19 cellular contexts compared by ENCODE assay signal in the genomic region with DNA sequence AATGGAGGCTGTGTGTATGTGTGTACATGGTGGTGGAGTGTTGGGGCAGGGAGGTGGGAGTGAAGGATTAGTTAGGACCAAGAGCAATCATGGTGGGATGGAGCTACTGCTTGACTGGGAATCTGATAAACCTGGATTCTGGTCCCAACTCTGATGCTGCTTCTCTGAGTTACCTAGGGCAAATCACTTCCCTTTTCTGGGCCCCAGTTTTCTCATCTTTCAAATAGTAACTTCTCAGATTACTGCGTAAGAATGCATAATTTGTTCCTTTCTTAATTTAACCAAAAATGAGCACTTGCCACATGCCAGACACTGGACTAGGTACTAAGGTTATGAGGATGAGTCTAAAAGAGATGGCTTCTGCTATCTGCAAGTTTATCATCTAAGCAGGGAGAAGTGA.
"Had no signal": no experiment of that assay in that cellular context is flagged by ENCODE, and none has a peak within 500 bp of the region (broad histone marks: within the 10 kb centered on the region; RNA-seq: fewer than 3 reads in every experiment).

No MANE protein-coding gene starts in this region.

- FAIRE-seq: astrocyte, endothelial cell of umbilical vein, pancreas had no signal

- H3K27ac ChIP-seq: breast epithelium, esophagus muscularis mucosa, gastroesophageal sphincter, heart left ventricle, left ventricle myocardium inferior, pancreas, thyroid gland had no signal

- H3K4me1 ChIP-seq: breast epithelium, pancreas, thyroid gland had no signal

- H3K27me3 ChIP-seq: breast epithelium, esophagus muscularis mucosa, gastroesophageal sphincter, heart left ventricle, pancreas, thyroid gland had no signal

- H3K4me3 ChIP-seq: breast epithelium, esophagus muscularis mucosa, gastroesophageal sphincter, heart left ventricle, left ventricle myocardium inferior, pancreas, smooth muscle cell, thyroid gland had no signal

- DNase-seq: activated CD4-positive, alpha-beta T cell treated with anti-CD3 and anti-CD28 coated beads, Interleukin-2, amount 50 U/mL, for 1 hour; activated naive CD4-positive, alpha-beta T cell; effector CD8-positive, alpha-beta T cell; heart left ventricle; kidney glomerular epithelial cell; left ventricle myocardium inferior; mammary epithelial cell; pancreas; stimulated activated CD4-positive, alpha-beta T cell treated with anti-CD3 and anti-CD28 coated beads, Interleukin-4, amount 100 ng/mL, for 24 hours; stimulated activated naive CD4-positive, alpha-beta T cell; thyroid gland had no signal

- ATAC-seq: activated CD4-positive, CD25-positive, alpha-beta regulatory T cell treated with anti-CD3 and anti-CD28 coated beads, Interleukin-2, amount 50 U/mL, for 24 hours; gastroesophageal sphincter; heart left ventricle; pancreas; sciatic nerve had no signal

- H3K36me3 ChIP-seq: breast epithelium, pancreas, thyroid gland had no signal

- H3K9me3 ChIP-seq: breast epithelium, esophagus muscularis mucosa, gastroesophageal sphincter, heart left ventricle, left ventricle myocardium inferior, pancreas, thyroid gland had no signal
